In genomic region chr2:89048138-89049066, GRCh38 we compare ENCODE assay signal across 8 cellular contexts.
A peak's percentile ranks its signal among the peaks of the same experiment; 100 is the strongest.
DNase-seq lines count a peak whose midpoint lies in the region; ATAC-seq, FAIRE-seq and TF ChIP-seq lines count a peak whose summit lies in the region.
"Not testable (repeated sequence)": the region's sequence is repeated elsewhere in the genome, so short reads cannot be mapped to it uniquely, and the experiment has no call there.

No MANE protein-coding gene starts in this region.

- H3K4me2 ChIP-seq in H1 (ENCODE audit: insufficient read depth in 1 of 2, low read depth in 2 of 2, low read length in 2 of 2), result not testable (repeated sequence)

- H4K20me1 ChIP-seq in H1 (replicated peaks in 1 of 2; ENCODE audit: control insufficient read depth in 1 of 2, insufficient read depth in 2 of 2, low read length in 2 of 2), result not testable (repeated sequence)

- H3K4ac ChIP-seq in H1 (replicated peaks; ENCODE audit: insufficient read length, low read depth, low read length), result not testable (repeated sequence)

- H2AK5ac ChIP-seq in H1 (ENCODE audit: low read depth, low read length), result not testable (repeated sequence)

- H2BK15ac ChIP-seq in H1 (ENCODE audit: low read length), result not testable (repeated sequence)

- not testable (repeated sequence) for H3K9ac ChIP-seq in H1 (replicated peaks in 1 of 4; ENCODE audit: extremely low read depth in 1 of 4, low read depth in 3 of 4, low read length in 3 of 4)

- not testable (repeated sequence) for H3K36me3 ChIP-seq in BJ (ENCODE audit: control insufficient read depth, insufficient read depth, low read length); H1 (ENCODE audit: control insufficient read depth in 2 of 4, insufficient read depth in 4 of 4, low read length in 3 of 4); kidney epithelial cell (ENCODE audit: control insufficient read depth, insufficient read depth, low read length)

- not testable (repeated sequence) for H2BK12ac ChIP-seq in H1 (ENCODE audit: low read depth, low read length)

- not testable (repeated sequence) for H3K79me1 ChIP-seq in H1 (ENCODE audit: low read depth, low read length)

- H3K23me2 ChIP-seq in H1 (ENCODE audit: low read depth, low read length), result not testable (repeated sequence)

- not testable (repeated sequence) for H3K27me3 Mint-ChIP-seq in T-helper 2 cell treated with Interferon-gamma antibody and Interleukin-4, amounts not matched to agents 5 μg/mL and 100 μg/mL, for 36 hours (ENCODE audit: low read depth)

- not testable (repeated sequence) for H2BK5ac ChIP-seq in H1 (ENCODE audit: low read depth, low read length)

- not testable (repeated sequence) for H3K4me1 ChIP-seq in H1 (replicated peaks in 1 of 4; ENCODE audit: control insufficient read depth in 3 of 4, insufficient read depth in 4 of 4, low read length in 3 of 4)

- H2BK20ac ChIP-seq in H1 (ENCODE audit: low read length), result not testable (repeated sequence)

- POLR2A ChIA-PET in BJ (lab: Charles Lee); H1 (lab: Charles Lee; ENCODE audit: partially characterized antibody): not testable (repeated sequence)

- intact Hi-C loops in sciatic nerve (cut with DNase I), result not testable (repeated sequence)

- not testable (repeated sequence) for H2AFZ ChIP-seq in H1 (ENCODE audit: low read length)

- not testable (repeated sequence) for H3K27me3 ChIP-seq in BJ (ENCODE audit: control insufficient read depth, insufficient read depth, low read length); H1 (replicated peaks in 1 of 4; ENCODE audit: control insufficient read depth in 3 of 4, extremely low read depth in 1 of 4, insufficient read depth in 3 of 4, low read length in 3 of 4); kidney epithelial cell (ENCODE audit: control insufficient read depth, insufficient read depth, low read length)

- H3K56ac ChIP-seq in H1 (replicated peaks; ENCODE audit: insufficient read length, low read depth, low read length), result not testable (repeated sequence)

- 75% methylated on average over 2 of the region's 3 CpGs; no CpG with 5 or more reads in 1 of the 2 experiments for WGBS in H1 (ENCODE audit: extremely low coverage in 1 of 2, insufficient coverage in 1 of 2, insufficient read length in 1 of 2, insufficient replicate concordance in 2 of 2, low coverage in 1 of 2, low lambda C conversion rate in 2 of 2, missing lambda C conversion rate in 1 of 2), 2 experiments

- H3K4me1 Mint-ChIP-seq in T-helper 2 cell treated with Interferon-gamma antibody and Interleukin-4, amounts not matched to agents 5 μg/mL and 100 μg/mL, for 36 hours (ENCODE audit: low read depth), result not testable (repeated sequence)

- H3K9me3 Mint-ChIP-seq in T-helper 2 cell treated with Interferon-gamma antibody and Interleukin-4, amounts not matched to agents 5 μg/mL and 100 μg/mL, for 36 hours, result not testable (repeated sequence)

- not testable (repeated sequence) for H3K27ac ChIP-seq in H1 (ENCODE audit: low read depth, low read length)

- CTCF ChIA-PET in BJ (lab: Yijun Ruan, JAX); H1 (lab: Charles Lee; ENCODE audit: partially characterized antibody): not testable (repeated sequence)

- H3K14ac ChIP-seq in H1 (ENCODE audit: insufficient read length), result not testable (repeated sequence)

- not testable (repeated sequence) for H3K4me3 ChIP-seq in BJ (ENCODE audit: low read depth, low read length); H1 (ENCODE audit: extremely low read depth in 1 of 4, insufficient read depth in 2 of 4, low read depth in 3 of 4, low read length in 4 of 4); kidney epithelial cell (ENCODE audit: low read depth, low read length)

- not testable (repeated sequence) for H3K27ac Mint-ChIP-seq in T-helper 2 cell treated with Interferon-gamma antibody and Interleukin-4, amounts not matched to agents 5 μg/mL and 100 μg/mL, for 36 hours

- H3K79me2 ChIP-seq in H1 (ENCODE audit: control insufficient read depth in 1 of 2, insufficient read depth in 2 of 2, low read length in 2 of 2), result not testable (repeated sequence)

- TF ChIP-seq RAD21 in H1 (IDR thresholded peaks at IDR 0.05 in 1 of 2, conservative IDR thresholded peaks at IDR 0.05 in 1 of 2; ENCODE audit: low read depth in 2 of 2, low read length in 2 of 2), result peak; percentile 67 to 70

- not testable (repeated sequence) for H3K23ac ChIP-seq in H1 (ENCODE audit: insufficient read length)

- TF ChIP-seq CTCF in BJ (IDR thresholded peaks at IDR 0.05; ENCODE audit: insufficient read depth, low read depth, low read length) (peak; percentile 43; the same call in 1 of the 2 replicates), H1 (IDR thresholded peaks at IDR 0.05; ENCODE audit: control extremely low read depth in 1 of 3, insufficient read depth in 1 of 3, low read depth in 1 of 3, low read length in 3 of 3) (peak in 2 of 3 experiments; percentile 62 to 63; a peak in 3 of 4 replicates), kidney epithelial cell (IDR thresholded peaks at IDR 0.05; ENCODE audit: insufficient read depth, low read length, poor library complexity, severe bottlenecking) (peak; percentile 30)

- FAIRE-seq in H1 (lab: Jason Lieb, UNC), result peak; percentile 72

- H3K36me3 Mint-ChIP-seq in T-helper 2 cell treated with Interferon-gamma antibody and Interleukin-4, amounts not matched to agents 5 μg/mL and 100 μg/mL, for 36 hours (ENCODE audit: low read depth), result not testable (repeated sequence)

- not testable (repeated sequence) for H4K5ac ChIP-seq in H1 (ENCODE audit: insufficient read length, low read depth, low read length)

- H3K9me3 ChIP-seq in H1 (ENCODE audit: insufficient read depth in 2 of 2, low read depth in 1 of 2, low read length in 1 of 2), result not testable (repeated sequence)

- not testable (repeated sequence) for H3K4me3 Mint-ChIP-seq in T-helper 2 cell treated with Interferon-gamma antibody and Interleukin-4, amounts not matched to agents 5 μg/mL and 100 μg/mL, for 36 hours

- TF ChIP-seq POLR2A in H1 (IDR thresholded peaks at IDR 0.05; ENCODE audit: control extremely low read depth in 1 of 2, low read depth in 2 of 2, low read length in 2 of 2), result not testable (repeated sequence)

- ATAC-seq in GM18861 (IDR thresholded peaks at IDR 0.05; ENCODE audit: unreplicated experiment) (peak; percentile 77), HG03432 (IDR thresholded peaks at IDR 0.05; ENCODE audit: unreplicated experiment) (peak; percentile 74), sciatic nerve (peak; percentile 62)

- TF ChIP-seq EP300 in H1 (IDR thresholded peaks at IDR 0.05; ENCODE audit: borderline replicate concordance in 1 of 2, low read depth in 2 of 2, low read length in 2 of 2), result not testable (repeated sequence)

- not testable (repeated sequence) for H3K18ac ChIP-seq in H1 (ENCODE audit: extremely low read depth, low read length)

- not testable (repeated sequence) for H4K91ac ChIP-seq in H1 (replicated peaks; ENCODE audit: insufficient read length, low read length)

- not testable (repeated sequence) for H4K8ac ChIP-seq in H1 (ENCODE audit: extremely low read depth, insufficient read depth, low read length)

- DNase-seq in BJ (ENCODE audit: low read depth); kidney epithelial cell (ENCODE audit: low read depth); sciatic nerve (ENCODE audit: low spot score): not testable (repeated sequence)
- peak; percentile 29 for DNase-seq in NCI-H2171 treated with DMSO at 0.1 percent for 48 hours (lab: John Stamatoyannopoulos, UW)
- DNase-seq in T-helper 2 cell treated with Interferon-gamma antibody and Interleukin-4, amounts not matched to agents 5 μg/mL and 100 μg/mL, for 36 hours (ENCODE audit: low spot score), result peak; percentile 4
- peak; percentile 7 to 58 for DNase-seq in H1 (ENCODE audit: low read depth in 1 of 2, low spot score in 2 of 2)

- not testable (repeated sequence) for H2BK120ac ChIP-seq in H1 (replicated peaks; ENCODE audit: low read depth, low read length)
